19 cellular contexts compared by ENCODE assay signal in genomic region chr13:23022667-23023066, GRCh38.
DNase-seq lines count a peak whose midpoint lies in the region; ATAC-seq, FAIRE-seq and TF ChIP-seq lines count a peak whose summit lies in the region.
"Had no signal": no experiment of that assay in that cellular context is flagged by ENCODE, and none has a peak within 500 bp of the region (broad histone marks: within the 10 kb centered on the region; RNA-seq: fewer than 3 reads in every experiment).

No MANE protein-coding gene starts in this region.

- H4K8ac ChIP-seq in IMR-90 (ENCODE audit: low read depth in 2 of 2, low read length in 2 of 2) (no peak overlapping the region), H1 (ENCODE audit: extremely low read depth, insufficient read depth, low read length) (no peak overlapping the region)

- H4K5ac ChIP-seq in IMR-90 (ENCODE audit: low read depth, low read length) (no peak overlapping the region), H1 (ENCODE audit: insufficient read length, low read depth, low read length) (no peak overlapping the region)

- H3K18ac ChIP-seq in IMR-90 (ENCODE audit: low read depth, low read length) (no peak overlapping the region), H1 (ENCODE audit: extremely low read depth, low read length) (no peak overlapping the region)

- ATAC-seq in IMR-90 (ENCODE audit: low read depth) (no peak), GM18502 (IDR thresholded peaks at IDR 0.05; ENCODE audit: poor library complexity, unreplicated experiment) (no peak), GM21717 (IDR thresholded peaks at IDR 0.05; ENCODE audit: unreplicated experiment) (no peak)
- ATAC-seq: HCT116 had no signal

- H4K91ac ChIP-seq in IMR-90 (ENCODE audit: insufficient read depth, low read depth, low read length), result no peak overlapping the region
- H4K91ac ChIP-seq in H1 (replicated peaks; ENCODE audit: insufficient read length, low read length), result no peak overlapping the region

- H3K36me3 Mint-ChIP-seq in neural progenitor cell, result no peaks in the 10 kb centered on the region
- H3K36me3 Mint-ChIP-seq: CD14-positive monocyte; CD4-positive, alpha-beta memory T cell had no signal

- no peak for TF ChIP-seq CTCF in IMR-90 (conservative IDR thresholded peaks at IDR 0.05; ENCODE audit: low read depth, low read length)
- TF ChIP-seq CTCF in H1 (IDR thresholded peaks at IDR 0.05; ENCODE audit: control extremely low read depth in 1 of 3, insufficient read depth in 1 of 3, low read depth in 1 of 3, low read length in 3 of 3), result no peak
- no peak for TF ChIP-seq CTCF in neural progenitor cell (IDR thresholded peaks at IDR 0.05)

- peaks cover 3% of the 10 kb centered on the region; the same call in 1 of the 2 replicates for H3K23me2 ChIP-seq in H1 (ENCODE audit: low read depth, low read length)

- no peak overlapping the region for H2AFZ ChIP-seq in IMR-90 (replicated peaks; ENCODE audit: low read length, poor library complexity)
- no peak overlapping the region for H2AFZ ChIP-seq in H1 (ENCODE audit: low read length)
- no peak overlapping the region for H2AFZ ChIP-seq in neural progenitor cell (replicated peaks)
- H2AFZ ChIP-seq: GM23248 had no signal

- H3F3A ChIP-seq in neural progenitor cell (ENCODE audit: low read depth), result no peaks in the 10 kb centered on the region

- BruUV-seq in IMR-90 (replicated peaks; lab: Mats Ljungman, UMichigan), result no TSS peak

- H3K4me1 ChIP-seq in IMR-90 (ENCODE audit: control insufficient read depth, insufficient read depth, low read length) (no peaks in the 10 kb centered on the region), H1 (replicated peaks in 1 of 4; ENCODE audit: control insufficient read depth in 3 of 4, insufficient read depth in 4 of 4, low read length in 3 of 4) (no peaks in the 10 kb centered on the region), neural progenitor cell (no peaks in the 10 kb centered on the region)

- H4K20me1 ChIP-seq in IMR-90 (ENCODE audit: insufficient read depth, low read length), result no peaks in the 10 kb centered on the region
- H4K20me1 ChIP-seq in H1 (replicated peaks in 1 of 2; ENCODE audit: control insufficient read depth in 1 of 2, insufficient read depth in 2 of 2, low read length in 2 of 2), result peaks cover 0 to 5% of the 10 kb centered on the region in 2 experiments
- H4K20me1 ChIP-seq in neural progenitor cell (ENCODE audit: low read depth), result no peaks in the 10 kb centered on the region
- H4K20me1 ChIP-seq: BLaER1 had no signal

- H2BK5ac ChIP-seq in IMR-90 (ENCODE audit: low read depth, low read length, poor library complexity, severe bottlenecking) (peak overlapping the region; percentile 83), H1 (ENCODE audit: low read depth, low read length) (no peak overlapping the region)

- H3K23ac ChIP-seq in IMR-90 (ENCODE audit: low read depth, low read length) (no peak overlapping the region), H1 (ENCODE audit: insufficient read length) (no peak overlapping the region)

- DNase-seq in GM12891 (ENCODE audit: insufficient read length, low spot score), result no peak
- DNase-seq in IMR-90, result no peak
- no peak for DNase-seq in H1 (ENCODE audit: low read depth in 1 of 2, low spot score in 2 of 2)
- no peak for DNase-seq in neural progenitor cell (ENCODE audit: low spot score)
- DNase-seq in NCI-H2227 treated with DMSO at 0.1 percent for 48 hours (lab: John Stamatoyannopoulos, UW), result no peak
- no peak for DNase-seq in frontal cortex (ENCODE audit: low spot score in 2 of 2)
- DNase-seq: 8988T; CD4-positive, alpha-beta memory T cell; DMS153; DMS79; GDM1; GM23248 had no signal

- H3K27me3 Mint-ChIP-seq in neural progenitor cell (ENCODE audit: insufficient read depth, low read depth), result no peaks in the 10 kb centered on the region

- H3K9me3 ChIP-seq in IMR-90 (ENCODE audit: control insufficient read depth, insufficient read depth, low read length) (no peaks in the 10 kb centered on the region), H1 (ENCODE audit: insufficient read depth in 2 of 2, low read depth in 1 of 2, low read length in 1 of 2) (no peaks in the 10 kb centered on the region), neural progenitor cell (ENCODE audit: low read depth) (no peaks in the 10 kb centered on the region)
- H3K9me3 ChIP-seq: BLaER1 had no signal

- TF ChIP-seq POLR2A in GM12891 (IDR thresholded peaks at IDR 0.05; ENCODE audit: low read depth, low read length), result no peak
- no peak for TF ChIP-seq POLR2A in IMR-90 (IDR thresholded peaks at IDR 0.05; ENCODE audit: low read depth, low read length)
- TF ChIP-seq POLR2A in H1 (IDR thresholded peaks at IDR 0.05; ENCODE audit: control extremely low read depth in 1 of 2, low read depth in 2 of 2, low read length in 2 of 2), result no peak

- no peak overlapping the region for H3K4me3 Mint-ChIP-seq in neural progenitor cell
- H3K4me3 Mint-ChIP-seq: CD14-positive monocyte; CD4-positive, alpha-beta memory T cell had no signal

- in situ Hi-C loops in IMR-90 (cut with MboI; ENCODE audit: low sequenced_read_pairs), result no loop called here

- no CpG with 5 or more reads among the region's 7 CpGs for WGBS in IMR-90 (ENCODE audit: extremely low coverage in 2 of 2, insufficient read length in 1 of 2), 2 experiments
- WGBS in H1 (ENCODE audit: extremely low coverage in 1 of 2, insufficient coverage in 1 of 2, insufficient read length in 1 of 2, insufficient replicate concordance in 2 of 2, low coverage in 1 of 2, low lambda C conversion rate in 2 of 2, missing lambda C conversion rate in 1 of 2), 2 experiments, result 92% methylated on average over 7 of the region's 7 CpGs; no CpG with 5 or more reads in 1 of the 2 experiments

- H2AK9ac ChIP-seq in IMR-90 (replicated peaks; ENCODE audit: low read depth, low read length, poor library complexity), result no peak overlapping the region

- H3K79me2 ChIP-seq in H1 (ENCODE audit: control insufficient read depth in 1 of 2, insufficient read depth in 2 of 2, low read length in 2 of 2) (no peaks in the 10 kb centered on the region; a peak in 1 of 4 replicates), neural progenitor cell (ENCODE audit: low read depth) (no peaks in the 10 kb centered on the region)

- H2BK15ac ChIP-seq in IMR-90 (ENCODE audit: low read depth, low read length) (no peak overlapping the region), H1 (ENCODE audit: low read length) (no peak overlapping the region)

- H3K79me1 ChIP-seq in IMR-90 (ENCODE audit: low read depth in 1 of 2, low read length in 2 of 2) (no peaks in the 10 kb centered on the region), H1 (ENCODE audit: low read depth, low read length) (no peaks in the 10 kb centered on the region)

- dilution Hi-C loops in IMR-90 (cut with HindIII; ENCODE audit: low sequenced_read_pairs, unreplicated experiment), result no loop called here

- CTCF ChIA-PET in IMR-90 (lab: Yijun Ruan, JAX), result no interaction called here
- CTCF ChIA-PET in H1 (lab: Charles Lee; ENCODE audit: partially characterized antibody), result no interaction called here

- no peaks in the 10 kb centered on the region for H3K9me1 ChIP-seq in IMR-90 (ENCODE audit: insufficient read depth, low read length)

- TF ChIP-seq EP300 in H1 (IDR thresholded peaks at IDR 0.05; ENCODE audit: borderline replicate concordance in 1 of 2, low read depth in 2 of 2, low read length in 2 of 2), result no peak

- no peak for TF ChIP-seq RAD21 in IMR-90 (IDR thresholded peaks at IDR 0.05; ENCODE audit: low read length)
- TF ChIP-seq RAD21 in H1 (IDR thresholded peaks at IDR 0.05 in 1 of 2, conservative IDR thresholded peaks at IDR 0.05 in 1 of 2; ENCODE audit: low read depth in 2 of 2, low read length in 2 of 2), result no peak

- H3K36me3 ChIP-seq in IMR-90 (ENCODE audit: control insufficient read depth, insufficient read depth, low read length) (no peaks in the 10 kb centered on the region), H1 (ENCODE audit: control insufficient read depth in 2 of 4, insufficient read depth in 4 of 4, low read length in 3 of 4) (no peaks in the 10 kb centered on the region), neural progenitor cell (no peaks in the 10 kb centered on the region)
- H3K36me3 ChIP-seq: BLaER1 had no signal

- H3K56ac ChIP-seq in IMR-90 (ENCODE audit: extremely low read depth, insufficient read depth, low read length) (no peak overlapping the region), H1 (replicated peaks; ENCODE audit: insufficient read length, low read depth, low read length) (peak overlapping the region; percentile 88)

- peaks cover 6% of the 10 kb centered on the region for H3K4me1 Mint-ChIP-seq in neural progenitor cell
- H3K4me1 Mint-ChIP-seq: CD14-positive monocyte had no signal

- peak overlapping the region; percentile 85; the same call in 1 of the 2 replicates for H2BK12ac ChIP-seq in H1 (ENCODE audit: low read depth, low read length)

- H3K27ac Mint-ChIP-seq in neural progenitor cell, result peak overlapping the region; percentile 25

- POLR2A ChIA-PET in IMR-90 (lab: Charles Lee; ENCODE audit: unreplicated experiment) (no interaction called here), H1 (lab: Charles Lee; ENCODE audit: partially characterized antibody) (no interaction called here)

- no peak overlapping the region for H2BK120ac ChIP-seq in IMR-90 (ENCODE audit: low read depth, low read length)
- H2BK120ac ChIP-seq in H1 (replicated peaks; ENCODE audit: low read depth, low read length), result no peak overlapping the region

- H3K27ac ChIP-seq in IMR-90 (ENCODE audit: insufficient read depth, low read length), result no peak overlapping the region
- no peak overlapping the region for H3K27ac ChIP-seq in H1 (ENCODE audit: low read depth, low read length)
- H3K27ac ChIP-seq in neural progenitor cell, result no peak overlapping the region
- H3K27ac ChIP-seq: BLaER1, GM23248 had no signal

- H3K4ac ChIP-seq in IMR-90 (ENCODE audit: low read depth, low read length) (no peak overlapping the region), H1 (replicated peaks; ENCODE audit: insufficient read length, low read depth, low read length) (no peak overlapping the region)

- peak; percentile 76 for FAIRE-seq in GM12891 (lab: Jason Lieb, UNC)
- FAIRE-seq in H1 (lab: Jason Lieb, UNC), result no peak
- no peak for FAIRE-seq in frontal cortex (lab: Jason Lieb, UNC)
- FAIRE-seq: H54, HTR-8/SVneo had no signal

- no peak overlapping the region for H3K14ac ChIP-seq in IMR-90 (replicated peaks; ENCODE audit: low read depth, low read length)
- H3K14ac ChIP-seq in H1 (ENCODE audit: insufficient read length), result no peak overlapping the region

- no peaks in the 10 kb centered on the region for H3K9me3 Mint-ChIP-seq in neural progenitor cell
- H3K9me3 Mint-ChIP-seq: CD4-positive, alpha-beta memory T cell had no signal

- no peak overlapping the region for H3K4me2 ChIP-seq in IMR-90 (ENCODE audit: low read depth, low read length)
- no peak overlapping the region for H3K4me2 ChIP-seq in H1 (ENCODE audit: insufficient read depth in 1 of 2, low read depth in 2 of 2, low read length in 2 of 2)
- H3K4me2 ChIP-seq in neural progenitor cell, result no peak overlapping the region
- H3K4me2 ChIP-seq: BLaER1 had no signal

- H3K27me3 ChIP-seq in IMR-90 (ENCODE audit: control insufficient read depth, insufficient read depth, low read length), result no peaks in the 10 kb centered on the region
- no peaks in the 10 kb centered on the region for H3K27me3 ChIP-seq in H1 (replicated peaks in 1 of 4; ENCODE audit: control insufficient read depth in 3 of 4, extremely low read depth in 1 of 4, insufficient read depth in 3 of 4, low read length in 3 of 4)
- H3K27me3 ChIP-seq in neural progenitor cell, result no peaks in the 10 kb centered on the region
- H3K27me3 ChIP-seq: BLaER1 had no signal

- H2BK20ac ChIP-seq in IMR-90 (ENCODE audit: low read depth, low read length) (no peak overlapping the region), H1 (ENCODE audit: low read length) (peak overlapping the region; percentile 40; the same call in 1 of the 2 replicates)

- H3K9ac ChIP-seq in IMR-90 (ENCODE audit: low read depth, low read length) (no peak overlapping the region), H1 (replicated peaks in 1 of 4; ENCODE audit: extremely low read depth in 1 of 4, low read depth in 3 of 4, low read length in 3 of 4) (no peak overlapping the region), neural progenitor cell (no peak overlapping the region)
- H3K9ac ChIP-seq: BLaER1, GM23248 had no signal

- no peak overlapping the region for H2AK5ac ChIP-seq in IMR-90 (ENCODE audit: low read depth, low read length)
- peak overlapping the region; percentile 96; the same call in 1 of the 2 replicates for H2AK5ac ChIP-seq in H1 (ENCODE audit: low read depth, low read length)

- intact Hi-C loops in IMR-90 (cut with micrococcal nuclease), result loop anchor here (5.0 kb wide), 1 partner anchor 295 kb away; no protein-coding TSS in a partner anchor

- no peak overlapping the region for H3K4me3 ChIP-seq in IMR-90 (ENCODE audit: insufficient read depth, low read depth, low read length)
- H3K4me3 ChIP-seq in H1 (ENCODE audit: extremely low read depth in 1 of 4, insufficient read depth in 2 of 4, low read depth in 3 of 4, low read length in 4 of 4), result no peak overlapping the region; a peak in 1 of 8 replicates
- H3K4me3 ChIP-seq in neural progenitor cell, result no peak overlapping the region
- H3K4me3 ChIP-seq: BLaER1, GM23248 had no signal
